Comparison of ENCODE assay signal across 20 cellular contexts in genomic region chr2:203870942-203871341, GRCh38. TPM values are rescaled to one million over a fixed set of nuclear protein-coding genes. Genes with fewer than 3 reads are reported as not detected.
DNase-seq lines count a peak whose midpoint lies in the region; ATAC-seq and TF ChIP-seq lines count a peak whose summit lies in the region.
"Had no signal": no experiment of that assay in that cellular context is flagged by ENCODE, and none has a peak within 500 bp of the region (broad histone marks: within the 10 kb centered on the region; RNA-seq: fewer than 3 reads in every experiment).

No MANE protein-coding gene starts in this region.

- peak overlapping the region; percentile 95 for H3K27ac Mint-ChIP-seq in activated T-helper 2 cell treated with anti-CD3 and anti-CD28 coated beads, Interferon-gamma antibody, Interleukin-2, Interleukin-4, amounts not matched to agents 10 μg/mL and 5 μg/mL and 100 μg/mL, durations not matched to agents 14 hours and 24 hours and 36 hours
- H3K27ac Mint-ChIP-seq in naive thymus-derived CD4-positive, alpha-beta T cell: peak overlapping the region; percentile 48 to 99 (median 92)
- no peak overlapping the region for H3K27ac Mint-ChIP-seq in WTC11
- H3K27ac Mint-ChIP-seq: brain had no signal

- peak overlapping the region; percentile 90 for H3K27ac ChIP-seq in KMS-11
- peak overlapping the region; percentile 79 for H3K27ac ChIP-seq in naive thymus-derived CD4-positive, alpha-beta T cell (ENCODE audit: low read depth, low read length)
- H3K27ac ChIP-seq: HL-60, SK-N-MC had no signal

- H3K4me1 Mint-ChIP-seq in activated T-cell treated with anti-CD3 and anti-CD28 coated beads, Interleukin-2, amount 50 U/mL, for 4 hours (ENCODE audit: low read depth): peaks cover 83% of the 10 kb centered on the region
- H3K4me1 Mint-ChIP-seq in activated T-helper 2 cell treated with anti-CD3 and anti-CD28 coated beads, Interferon-gamma antibody, Interleukin-2, Interleukin-4, amounts not matched to agents 10 μg/mL and 5 μg/mL and 100 μg/mL, durations not matched to agents 14 hours and 24 hours and 36 hours (ENCODE audit: low read depth): peaks cover 60% of the 10 kb centered on the region
- H3K4me1 Mint-ChIP-seq in naive thymus-derived CD4-positive, alpha-beta T cell: peaks cover 45 to 98% (median 85%) of the 10 kb centered on the region in 7 donors
- no peaks in the 10 kb centered on the region for H3K4me1 Mint-ChIP-seq in WTC11

- POLR2A ChIA-PET in naive thymus-derived CD4-positive, alpha-beta T cell (lab: Charles Lee): interaction anchor here (0.8 to 8.5 kb wide), 4 partner anchors 11 to 418 kb away, joined by 3 to 79 read pairs (median 4); no protein-coding TSS in a partner anchor
- POLR2A ChIA-PET in WTC11 (lab: Charles Lee): no interaction called here

- peaks cover 61% of the 10 kb centered on the region for H3K36me3 Mint-ChIP-seq in activated T-cell treated with anti-CD3 and anti-CD28 coated beads, Interleukin-2, amount 50 U/mL, for 4 hours (ENCODE audit: insufficient read depth)
- peaks cover 83% of the 10 kb centered on the region for H3K36me3 Mint-ChIP-seq in activated T-helper 2 cell treated with anti-CD3 and anti-CD28 coated beads, Interferon-gamma antibody, Interleukin-2, Interleukin-4, amounts not matched to agents 10 μg/mL and 5 μg/mL and 100 μg/mL, durations not matched to agents 14 hours and 24 hours and 36 hours (ENCODE audit: low read depth)
- peaks cover 13 to 66% (median 27%) of the 10 kb centered on the region in 5 donors for H3K36me3 Mint-ChIP-seq in naive thymus-derived CD4-positive, alpha-beta T cell
- no peaks in the 10 kb centered on the region for H3K36me3 Mint-ChIP-seq in WTC11
- H3K36me3 Mint-ChIP-seq: brain had no signal

- no peaks in the 10 kb centered on the region for H3K36me3 ChIP-seq in KMS-11 (ENCODE audit: insufficient read depth)
- H3K36me3 ChIP-seq in naive thymus-derived CD4-positive, alpha-beta T cell (ENCODE audit: control insufficient read depth in 2 of 3, insufficient read depth in 3 of 3, low read length in 3 of 3): peaks cover 0 to 4% (median 0%) of the 10 kb centered on the region in 3 experiments

- ATAC-seq in activated T-cell treated with anti-CD3 and anti-CD28 coated beads, Interleukin-2, amount 50 U/mL, for 4 hours: peak in 1 of 2 donors; percentile 0
- ATAC-seq in naive thymus-derived CD4-positive, alpha-beta T cell: no peak
- no peak for ATAC-seq in WTC11
- ATAC-seq: Panc1 had no signal

- TF ChIP-seq CTCF in KMS-11 (conservative IDR thresholded peaks at IDR 0.05; ENCODE audit: low read depth, low read length) (no peak), WTC11 (IDR thresholded peaks at IDR 0.05) (no peak)

- H3K9me3 ChIP-seq in naive thymus-derived CD4-positive, alpha-beta T cell (ENCODE audit: control insufficient read depth in 2 of 3, low read length in 3 of 3): no peaks in the 10 kb centered on the region

- no peaks in the 10 kb centered on the region for H3K27me3 ChIP-seq in KMS-11 (ENCODE audit: insufficient read depth, low read depth)
- H3K27me3 ChIP-seq in naive thymus-derived CD4-positive, alpha-beta T cell (ENCODE audit: control insufficient read depth in 2 of 2, insufficient read depth in 2 of 2, low read length in 2 of 2): no peaks in the 10 kb centered on the region

- peaks cover 1% of the 10 kb centered on the region for H3K9me3 Mint-ChIP-seq in activated T-cell treated with anti-CD3 and anti-CD28 coated beads, Interleukin-2, amount 50 U/mL, for 4 hours
- H3K9me3 Mint-ChIP-seq in activated T-helper 2 cell treated with anti-CD3 and anti-CD28 coated beads, Interferon-gamma antibody, Interleukin-2, Interleukin-4, amounts not matched to agents 10 μg/mL and 5 μg/mL and 100 μg/mL, durations not matched to agents 14 hours and 24 hours and 36 hours: no peaks in the 10 kb centered on the region
- H3K9me3 Mint-ChIP-seq in naive thymus-derived CD4-positive, alpha-beta T cell: peaks cover 0 to 13% (median 0%) of the 10 kb centered on the region in 11 donors
- no peaks in the 10 kb centered on the region for H3K9me3 Mint-ChIP-seq in WTC11

- peaks cover 94% of the 10 kb centered on the region for H3K4me1 ChIP-seq in KMS-11 (ENCODE audit: low read depth, poor library complexity, severe bottlenecking)
- peaks cover 57 to 64% of the 10 kb centered on the region in 2 donors for H3K4me1 ChIP-seq in naive thymus-derived CD4-positive, alpha-beta T cell (ENCODE audit: control insufficient read depth in 2 of 2, insufficient read depth in 2 of 2, low read length in 2 of 2)

- peak overlapping the region; percentile 47; the same call in 1 of the 2 replicates for H3K9ac ChIP-seq in KMS-11

- peak overlapping the region; percentile 94 for H3K4me3 Mint-ChIP-seq in activated T-cell treated with anti-CD3 and anti-CD28 coated beads, Interleukin-2, amount 50 U/mL, for 4 hours
- peak overlapping the region; percentile 96 for H3K4me3 Mint-ChIP-seq in activated T-helper 2 cell treated with anti-CD3 and anti-CD28 coated beads, Interferon-gamma antibody, Interleukin-2, Interleukin-4, amounts not matched to agents 10 μg/mL and 5 μg/mL and 100 μg/mL, durations not matched to agents 14 hours and 24 hours and 36 hours (ENCODE audit: low read depth)
- peak overlapping the region; percentile 55 to 96 (median 77) for H3K4me3 Mint-ChIP-seq in naive thymus-derived CD4-positive, alpha-beta T cell
- H3K4me3 Mint-ChIP-seq in WTC11: no peak overlapping the region
- H3K4me3 Mint-ChIP-seq: brain, neural crest cell had no signal

- peak overlapping the region; percentile 89 for H3K4me2 ChIP-seq in KMS-11

- no peak overlapping the region for H2AFZ ChIP-seq in KMS-11 (ENCODE audit: low read depth)

- no peaks in the 10 kb centered on the region for H3K79me2 ChIP-seq in KMS-11 (ENCODE audit: insufficient read depth, low read depth)

- CTCF ChIA-PET in naive thymus-derived CD4-positive, alpha-beta T cell (lab: Charles Lee): interaction anchor here (0.6 to 1.6 kb wide), 2 partner anchors 9 to 11 kb away, joined by 3 to 4 read pairs; no protein-coding TSS in a partner anchor
- CTCF ChIA-PET in WTC11 (lab: Charles Lee): no interaction called here

- intact Hi-C loops in activated T-helper 2 cell treated with anti-CD3 and anti-CD28 coated beads, Interferon-gamma antibody, Interleukin-2, Interleukin-4, amounts not matched to agents 10 μg/mL and 5 μg/mL and 100 μg/mL, durations not matched to agents 14 hours and 24 hours and 36 hours (cut with micrococcal nuclease): loop anchor here (1.0 to 5.0 kb wide), 10 partner anchors 15 to 236 kb away; no protein-coding TSS in a partner anchor
- intact Hi-C loops in naive thymus-derived CD4-positive, alpha-beta T cell (cut with micrococcal nuclease): loop anchor here (1.0 to 5.0 kb wide), 7 partner anchors 8 to 634 kb away; partner anchors contain the start of genes CD28 (in 1 of the 2) and CYP20A1 (in 1 of the 2)

- no peak for DNase-seq in activated T-cell treated with anti-CD3 and anti-CD28 coated beads, Interleukin-2, amount 50 U/mL, for 4 hours
- no peak for DNase-seq in activated T-cell treated with anti-CD3 and anti-CD28 coated beads, Interleukin-2, amount 50 U/mL, for 1 hour
- no peak for DNase-seq in activated T-helper 2 cell treated with anti-CD3 and anti-CD28 coated beads, Interferon-gamma antibody, Interleukin-2, Interleukin-4, amounts not matched to agents 10 μg/mL and 5 μg/mL and 100 μg/mL, durations not matched to agents 14 hours and 24 hours and 36 hours (ENCODE audit: low spot score)
- no peak for DNase-seq in naive thymus-derived CD4-positive, alpha-beta T cell
- no peak for DNase-seq in EL
- DNase-seq in WTC11 (ENCODE audit: low spot score): no peak
- DNase-seq in effector CD4-positive, alpha-beta T cell: no peak
- DNase-seq: activated CD4-positive, alpha-beta T cell treated with anti-CD3 and anti-CD28 coated beads, Interleukin-2, amount 50 U/mL, for 4 hours; activated gamma-delta T cell treated with Interleukin-2 at 50 U/mL for 16 hours; DND-41; erythroblast; NCI-H1048; retina had no signal

- H3K27me3 Mint-ChIP-seq in activated T-cell treated with anti-CD3 and anti-CD28 coated beads, Interleukin-2, amount 50 U/mL, for 4 hours (ENCODE audit: low read depth): no peaks in the 10 kb centered on the region
- no peaks in the 10 kb centered on the region for H3K27me3 Mint-ChIP-seq in activated T-helper 2 cell treated with anti-CD3 and anti-CD28 coated beads, Interferon-gamma antibody, Interleukin-2, Interleukin-4, amounts not matched to agents 10 μg/mL and 5 μg/mL and 100 μg/mL, durations not matched to agents 14 hours and 24 hours and 36 hours (ENCODE audit: low read depth)
- H3K27me3 Mint-ChIP-seq in naive thymus-derived CD4-positive, alpha-beta T cell: no peaks in the 10 kb centered on the region
- H3K27me3 Mint-ChIP-seq in WTC11 (ENCODE audit: low read depth): no peaks in the 10 kb centered on the region
- H3K27me3 Mint-ChIP-seq: brain had no signal

- H4K20me1 ChIP-seq in KMS-11 (ENCODE audit: insufficient read depth): no peaks in the 10 kb centered on the region

- H3K4me3 ChIP-seq in KMS-11 (IDR thresholded peaks at IDR 0.05; ENCODE audit: insufficient read depth, low read depth, low read length): no peak overlapping the region
- H3K4me3 ChIP-seq in naive thymus-derived CD4-positive, alpha-beta T cell (ENCODE audit: low read length): no peak overlapping the region
- H3K4me3 ChIP-seq: SK-N-MC had no signal

TF ChIP-seq in WTC11, 78 proteins besides CTCF, POLR2A, EP300 and RAD21 (continues in another document):
- TF ChIP-seq CREB1 (CRISPR knock-in tag; IDR thresholded peaks at IDR 0.05) (no peak), SMAD4 (CRISPR knock-in tag; IDR thresholded peaks at IDR 0.05) (no peak), USF1 (CRISPR knock-in tag; IDR thresholded peaks at IDR 0.05) (no peak), SP1 (CRISPR knock-in tag; conservative IDR thresholded peaks at IDR 0.05) (no peak)

RNA-seq across cellular contexts. Expression of gene CTLA4, which starts 3.4 kb away (rescaled TPM):
- 100 to 1,000 TPM; 221 to 307 (median 278) TPM for total RNA-seq in activated T-cell treated with anti-CD3 and anti-CD28 coated beads, Interleukin-2, amount 50 U/mL, for 4 hours
- total RNA-seq in activated T-helper 2 cell treated with anti-CD3 and anti-CD28 coated beads, Interferon-gamma antibody, Interleukin-2, Interleukin-4, amounts not matched to agents 10 μg/mL and 5 μg/mL and 100 μg/mL, durations not matched to agents 14 hours and 24 hours and 36 hours: 166 and 180 TPM in 2 replicates
- 10 to 100 TPM; 10.1 to 36.7 (median 20.6) TPM for total RNA-seq in naive thymus-derived CD4-positive, alpha-beta T cell
- 1 to 10 TPM; 1.9 to 2.5 TPM for polyA plus RNA-seq in naive thymus-derived CD4-positive, alpha-beta T cell
- 0.31 to 0.44 TPM in 2 of 3 replicates, not detected in the other for total RNA-seq in WTC11 (2021)
- total RNA-seq: A673 had no signal
